12 cellular contexts compared by ENCODE assay signal in the genomic region with DNA sequence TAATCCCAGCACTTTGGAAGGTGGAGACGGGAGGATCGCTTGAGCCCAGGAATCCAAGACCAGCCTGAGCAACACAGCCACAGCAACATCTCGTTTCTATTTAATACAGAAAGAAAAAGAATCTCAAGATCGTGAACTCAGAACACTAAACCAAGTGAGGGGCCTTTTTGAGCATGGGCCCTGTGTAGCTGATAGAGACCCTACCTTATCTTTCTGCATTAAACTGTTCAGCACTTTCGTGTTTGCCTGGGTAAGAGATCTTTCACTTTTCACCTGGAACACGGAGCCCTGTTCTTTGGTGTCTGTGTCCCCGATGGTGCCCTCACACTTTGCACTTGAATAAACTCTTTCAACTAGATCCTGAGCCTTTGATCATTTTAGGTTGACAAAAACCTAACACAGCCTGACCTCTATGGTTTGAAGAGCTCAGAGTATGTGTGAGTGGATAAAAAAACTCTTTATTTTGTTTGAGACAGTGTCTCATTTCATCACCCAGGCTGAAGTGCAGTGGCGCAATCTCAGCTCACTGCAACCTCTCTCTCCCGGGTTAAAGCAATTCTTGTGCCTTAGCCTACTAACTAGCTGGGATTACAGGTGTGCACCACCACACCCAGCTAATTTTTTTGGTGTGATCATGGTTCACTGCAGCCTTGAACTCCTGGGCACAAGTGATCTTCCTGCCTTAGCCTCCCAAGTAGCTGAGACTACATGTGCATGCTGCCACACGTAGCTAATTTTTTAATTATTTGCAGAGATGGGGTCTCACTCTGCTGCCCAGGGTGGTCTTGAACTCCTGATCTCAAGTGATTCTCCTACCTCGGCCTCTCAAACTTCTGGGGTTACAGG.
"Had no signal": no experiment of that assay in that cellular context is flagged by ENCODE, and none has a peak within 500 bp of the region (broad histone marks: within the 10 kb centered on the region; RNA-seq: fewer than 3 reads in every experiment).

No MANE protein-coding gene starts in this region.

- H3K27ac ChIP-seq: thoracic aorta, WERI-Rb-1 had no signal

- H3K4me1 Mint-ChIP-seq: brain, endodermal cell had no signal

- H3K4me3 ChIP-seq: thoracic aorta had no signal

- H3K27ac Mint-ChIP-seq: activated naive CD4-positive, alpha-beta T cell treated with anti-CD3 and anti-CD28 coated beads, Interleukin-2, amount 50 U/mL, for 24 hours; brain; endodermal cell; progenitor cell of endocrine pancreas had no signal

- H3K36me3 Mint-ChIP-seq: brain; natural killer cell treated with Interleukin-12 subunit alpha and Interleukin-12 subunit beta and Interleukin-15 and Interleukin-18, amount 100 ng/mL, for 72 hours had no signal

- H3K27me3 Mint-ChIP-seq: activated naive CD4-positive, alpha-beta T cell treated with anti-CD3 and anti-CD28 coated beads, Interleukin-2, amount 50 U/mL, for 24 hours; progenitor cell of endocrine pancreas had no signal

- H3K9me3 ChIP-seq: thoracic aorta had no signal

- H3K36me3 ChIP-seq: thoracic aorta, WERI-Rb-1 had no signal

- H3K4me3 Mint-ChIP-seq: activated naive CD4-positive, alpha-beta T cell treated with anti-CD3 and anti-CD28 coated beads, Interleukin-2, amount 50 U/mL, for 24 hours; brain; endodermal cell; natural killer cell treated with Interleukin-12 subunit alpha and Interleukin-12 subunit beta and Interleukin-15 and Interleukin-18, amount 100 ng/mL, for 72 hours had no signal

- H3K9me3 Mint-ChIP-seq: natural killer cell treated with Interleukin-12 subunit alpha and Interleukin-12 subunit beta and Interleukin-15 and Interleukin-18, amount 100 ng/mL, for 72 hours had no signal

- DNase-seq: activated effector memory CD4-positive, alpha-beta T cell treated with Interleukin-2 at 50 U/mL for 16 hours; amygdala; endodermal cell; erythroblast; occipital lobe; stimulated activated CD4-positive, alpha-beta T cell treated with anti-CD3 and anti-CD28 coated beads, Interleukin-12 subunit alpha, Interleukin-12 subunit beta, amount 100 ng/mL, for 4 hours; WERI-Rb-1 had no signal
